In genomic region chr4:37008199-37008598, GRCh38 we compare ENCODE assay signal across 1 cellular context.
A peak's percentile ranks its signal among the peaks of the same experiment; 100 is the strongest.
TF ChIP-seq lines count a peak whose summit lies in the region.

No MANE protein-coding gene starts in this region.

TF ChIP-seq in HepG2, 621 proteins besides CTCF, POLR2A, EP300 and RAD21 (continued from another document and continues in another):
- TF ChIP-seq KDM3A (CRISPR knock-in tag; IDR thresholded peaks at IDR 0.05; ENCODE audit: low read depth) (peak; percentile 86; the same call in 1 of the 2 replicates), SOX13 (IDR thresholded peaks at IDR 0.05) (peak; percentile 96), SOX13 (CRISPR knock-in tag; conservative IDR thresholded peaks at IDR 0.05 in 1 of 2, IDR thresholded peaks at IDR 0.05 in 1 of 2) (peak in 1 of 2 experiments; percentile 99; a peak in 2 of 4 replicates), ZNF33B (CRISPR knock-in tag; IDR thresholded peaks at IDR 0.05) (no peak), ZBTB14 (CRISPR knock-in tag; IDR thresholded peaks at IDR 0.05) (no peak), E2F5 (CRISPR knock-in tag; conservative IDR thresholded peaks at IDR 0.05) (no peak), GZF1 (CRISPR knock-in tag; IDR thresholded peaks at IDR 0.05) (no peak), YEATS4 (CRISPR knock-in tag; IDR thresholded peaks at IDR 0.05; ENCODE audit: borderline replicate concordance) (peak; percentile 46; the same call in 1 of the 2 replicates), NFE2L2 (IDR thresholded peaks at IDR 0.05; ENCODE audit: low read length) (peak; percentile 99), MLX (CRISPR knock-in tag; IDR thresholded peaks at IDR 0.05) (no peak), ZNF703 (CRISPR knock-in tag; IDR thresholded peaks at IDR 0.05; ENCODE audit: borderline replicate concordance) (no peak), ZNF205 (CRISPR knock-in tag; IDR thresholded peaks at IDR 0.05) (0 out of 2 replicates have a peak, but pooled peaks have one; percentile 73), SMARCC2 (IDR thresholded peaks at IDR 0.05) (no peak), ZBTB21 (CRISPR knock-in tag; IDR thresholded peaks at IDR 0.05) (peak; percentile 34; the same call in 1 of the 2 replicates), AGO1 (IDR thresholded peaks at IDR 0.05; ENCODE audit: low read depth, low read length, poor library complexity, severe bottlenecking) (no peak), THAP7 (CRISPR knock-in tag; IDR thresholded peaks at IDR 0.05) (no peak), SMAD9 (CRISPR knock-in tag; IDR thresholded peaks at IDR 0.05) (no peak), ZNF75D (CRISPR knock-in tag; IDR thresholded peaks at IDR 0.05; ENCODE audit: borderline replicate concordance) (no peak), MIXL1 (CRISPR knock-in tag; IDR thresholded peaks at IDR 0.05) (0 out of 2 replicates have a peak, but pooled peaks have one; percentile 58), PAWR (CRISPR knock-in tag; IDR thresholded peaks at IDR 0.05; ENCODE audit: borderline replicate concordance) (no peak), CBX2 (IDR thresholded peaks at IDR 0.05; ENCODE audit: low read depth, low read length) (no peak), CBX2 (CRISPR knock-in tag; IDR thresholded peaks at IDR 0.05; ENCODE audit: low read depth) (no peak), TEAD2 (CRISPR knock-in tag; IDR thresholded peaks at IDR 0.05) (0 out of 2 replicates have a peak, but pooled peaks have one; percentile 56), ESRRA (CRISPR knock-in tag; IDR thresholded peaks at IDR 0.05; ENCODE audit: low read depth) (no peak), ZNF556 (CRISPR knock-in tag; IDR thresholded peaks at IDR 0.05; ENCODE audit: borderline replicate concordance) (peak; percentile 91; the same call in 1 of the 2 replicates), ZIK1 (CRISPR knock-in tag; IDR thresholded peaks at IDR 0.05; ENCODE audit: borderline replicate concordance, low read depth) (no peak), ZKSCAN5 (CRISPR knock-in tag; IDR thresholded peaks at IDR 0.05) (no peak), ZNF335 (CRISPR knock-in tag; IDR thresholded peaks at IDR 0.05) (peak; percentile 59; the same call in 1 of the 2 replicates), KLF13 (CRISPR knock-in tag; IDR thresholded peaks at IDR 0.05) (no peak), ATF5 (CRISPR knock-in tag; IDR thresholded peaks at IDR 0.05; ENCODE audit: low read depth) (no peak), RORA (CRISPR knock-in tag; IDR thresholded peaks at IDR 0.05) (no peak), ZBTB46 (CRISPR knock-in tag; IDR thresholded peaks at IDR 0.05; ENCODE audit: borderline replicate concordance) (no peak), ELF3 (CRISPR knock-in tag; IDR thresholded peaks at IDR 0.05) (0 out of 2 replicates have a peak, but pooled peaks have one; percentile 41), HNRNPLL (IDR thresholded peaks at IDR 0.05; ENCODE audit: low read depth, low read length, poor library complexity, severe bottlenecking) (no peak), FOXJ3 (CRISPR knock-in tag; IDR thresholded peaks at IDR 0.05; ENCODE audit: borderline replicate concordance) (peak; percentile 91), MEIS1 (CRISPR knock-in tag; IDR thresholded peaks at IDR 0.05; ENCODE audit: borderline replicate concordance) (no peak), ZFP62 (CRISPR knock-in tag; IDR thresholded peaks at IDR 0.05) (no peak), XBP1 (CRISPR knock-in tag; IDR thresholded peaks at IDR 0.05) (0 out of 2 replicates have a peak, but pooled peaks have one; percentile 30), KDM4B (CRISPR knock-in tag; IDR thresholded peaks at IDR 0.05) (0 out of 2 replicates have a peak, but pooled peaks have one; percentile 38), ZBED4 (CRISPR knock-in tag; IDR thresholded peaks at IDR 0.05; ENCODE audit: borderline replicate concordance) (no peak), ZNF770 (CRISPR knock-in tag; IDR thresholded peaks at IDR 0.05) (no peak), MAFK (conservative IDR thresholded peaks at IDR 0.05 in 1 of 2, IDR thresholded peaks at IDR 0.05 in 1 of 2; ENCODE audit: low read length in 2 of 2) (peak; percentile 93 to 98), ZHX1 (CRISPR knock-in tag; IDR thresholded peaks at IDR 0.05; ENCODE audit: low read depth) (no peak), ARHGAP35 (CRISPR knock-in tag; IDR thresholded peaks at IDR 0.05; ENCODE audit: borderline replicate concordance) (no peak), TCF7L2 (IDR thresholded peaks at IDR 0.05; ENCODE audit: low read depth, low read length) (no peak), MAFG (CRISPR knock-in tag; IDR thresholded peaks at IDR 0.05) (peak; percentile 97), ZFX (CRISPR knock-in tag; IDR thresholded peaks at IDR 0.05; ENCODE audit: low read depth) (peak; percentile 99), ZNF792 (CRISPR knock-in tag; IDR thresholded peaks at IDR 0.05) (peak; percentile 90; the same call in 1 of the 2 replicates), MAFF (IDR thresholded peaks at IDR 0.05; ENCODE audit: low read depth, low read length) (peak; percentile 94), ZNF362 (CRISPR knock-in tag; IDR thresholded peaks at IDR 0.05; ENCODE audit: borderline replicate concordance) (no peak), ZNF597 (CRISPR knock-in tag; IDR thresholded peaks at IDR 0.05) (no peak), BRCA1 (CRISPR knock-in tag; IDR thresholded peaks at IDR 0.05) (no peak)
